1 cellular context compared by ENCODE assay signal in genomic region chr1:225824522-225824921, GRCh38.
TF ChIP-seq lines count a peak whose summit lies in the region.

No MANE protein-coding gene starts in this region.

TF ChIP-seq in GM23338, 12 proteins besides CTCF, POLR2A, EP300 and RAD21:
- TF ChIP-seq REST (IDR thresholded peaks at IDR 0.05; ENCODE audit: unreplicated experiment) (no peak), ZNF114 (CRISPR knock-in tag; IDR thresholded peaks at IDR 0.05) (no peak), CREB1 (CRISPR knock-in tag; IDR thresholded peaks at IDR 0.05; ENCODE audit: low read depth) (no peak), POLR2AphosphoS5 (IDR thresholded peaks at IDR 0.05; ENCODE audit: low read depth) (no peak)
